ENCODE assay signal across 2 cellular contexts in genomic region chr6:158104696-158105095, GRCh38.
TF ChIP-seq lines count a peak whose summit lies in the region.

No MANE protein-coding gene starts in this region.

TF ChIP-seq in IMR-90, 13 proteins besides CTCF, POLR2A, EP300 and RAD21:
- TF ChIP-seq RFX5 (IDR thresholded peaks at IDR 0.05; ENCODE audit: low read depth, low read length) (no peak), CEBPB (IDR thresholded peaks at IDR 0.05; ENCODE audit: low read depth, low read length) (peak; percentile 82)

TF ChIP-seq in H1, 55 proteins besides CTCF, POLR2A, EP300 and RAD21:
- TF ChIP-seq ZNF274 (IDR thresholded peaks at IDR 0.05; ENCODE audit: borderline replicate concordance, extremely low read depth, low read length) (no peak), CEBPB (IDR thresholded peaks at IDR 0.05; ENCODE audit: low read depth, low read length) (peak; percentile 60; the same call in 1 of the 2 replicates)
